ENCODE assay signal across 8 cellular contexts in genomic region chr7:109844362-109844761, GRCh38.
DNase-seq lines count a peak whose midpoint lies in the region; ATAC-seq, FAIRE-seq and TF ChIP-seq lines count a peak whose summit lies in the region.

No MANE protein-coding gene starts in this region.

- TF ChIP-seq CTCF in A549 (IDR thresholded peaks at IDR 0.05), result peak; percentile 71
- peak; percentile 11 for TF ChIP-seq CTCF in GM13976 (IDR thresholded peaks at IDR 0.05; ENCODE audit: borderline replicate concordance, control extremely low read depth, extremely low read depth, insufficient read depth, missing control alignments)
- TF ChIP-seq CTCF in OCI-LY7 (conservative IDR thresholded peaks at IDR 0.05; ENCODE audit: low read length), result peak; percentile 69
- peak; percentile 33 for TF ChIP-seq CTCF in fibroblast of pulmonary artery (IDR thresholded peaks at IDR 0.05; ENCODE audit: low read length, missing control alignments)

- POLR2A ChIA-PET in A549 (lab: Yijun Ruan, JAX), result no interaction called here
- POLR2A ChIA-PET in OCI-LY7 (lab: Charles Lee), result no interaction called here

- CTCF ChIA-PET in A549 (lab: Yijun Ruan, JAX), result interaction anchor here (0.8 to 1.5 kb wide), 4 partner anchors 8 to 1344 kb away, joined by 3 to 4 read pairs (median 3); no protein-coding TSS in a partner anchor
- CTCF ChIA-PET in OCI-LY7 (lab: Charles Lee; ENCODE audit: unreplicated experiment), result no interaction called here

- in situ Hi-C loops in GM13976 (cut with MboI; ENCODE audit: low sequenced_read_pairs, unreplicated experiment), result no loop called here

- ATAC-seq in A549 (no peak), HG03439 (IDR thresholded peaks at IDR 0.05; ENCODE audit: unreplicated experiment) (no peak), GM21717 (IDR thresholded peaks at IDR 0.05; ENCODE audit: unreplicated experiment) (no peak)

- TF ChIP-seq POLR2A in A549 (IDR thresholded peaks at IDR 0.05; ENCODE audit: low read length), result no peak

- no peak for FAIRE-seq in A549 (lab: Jason Lieb, UNC)

- no peaks in the 10 kb centered on the region for H4K20me1 ChIP-seq in OCI-LY7 (ENCODE audit: insufficient read depth, low read length)

- H2AFZ ChIP-seq in OCI-LY7 (ENCODE audit: low read length), result no peak overlapping the region

- TF ChIP-seq RAD21 in A549 (conservative IDR thresholded peaks at IDR 0.05 in 1 of 2, IDR thresholded peaks at IDR 0.05 in 1 of 2), result peak; percentile 76 to 77

- H3K9me2 ChIP-seq in OCI-LY7 (ENCODE audit: insufficient read depth, low read length), result no peaks in the 10 kb centered on the region

- peaks cover 7% of the 10 kb centered on the region; the same call in 2 of the 3 replicates for H3K4me1 ChIP-seq in A549
- H3K4me1 ChIP-seq in OCI-LY7 (ENCODE audit: insufficient read depth, low read length, poor library complexity, severe bottlenecking), result no peaks in the 10 kb centered on the region

- intact Hi-C loops in OCI-LY7 (cut with micrococcal nuclease; ENCODE audit: unreplicated experiment), result no loop called here

- DNase-seq in A549 (ENCODE audit: low read depth in 1 of 2, low spot score in 1 of 2), result peak; percentile 15 to 42
- no peak for DNase-seq in GM13976 (ENCODE audit: low spot score)
- DNase-seq in OCI-LY7 (ENCODE audit: low spot score), result no peak
- peak; percentile 6 for DNase-seq in fibroblast of pulmonary artery (ENCODE audit: low read depth)
- DNase-seq in NCI-H774 (lab: John Stamatoyannopoulos, UW), result no peak
- DNase-seq in stimulated activated CD4-positive, alpha-beta T cell treated with anti-CD3 and anti-CD28 coated beads, Interleukin-4, amount 100 ng/mL, for 4 hours, result no peak

- no peak overlapping the region for H3K4me3 ChIP-seq in A549
- H3K4me3 ChIP-seq in OCI-LY7 (ENCODE audit: low read depth, low read length, poor library complexity, severe bottlenecking), result no peak overlapping the region
- H3K4me3 ChIP-seq in fibroblast of pulmonary artery (replicated peaks; ENCODE audit: low read depth, low read length), result no peak overlapping the region

- H3K9me3 ChIP-seq in A549, result no peaks in the 10 kb centered on the region
- no peaks in the 10 kb centered on the region for H3K9me3 ChIP-seq in OCI-LY7 (ENCODE audit: low read length)

- no peaks in the 10 kb centered on the region for H3K36me3 ChIP-seq in OCI-LY7 (ENCODE audit: insufficient read depth, low read length)

- H3K4me2 ChIP-seq in A549, result no peak overlapping the region
- H3K4me2 ChIP-seq in OCI-LY7 (ENCODE audit: low read length), result no peak overlapping the region

- H3K27ac ChIP-seq in A549 (no peak overlapping the region), OCI-LY7 (ENCODE audit: low read depth, low read length, poor library complexity, severe bottlenecking) (no peak overlapping the region)

- no peaks in the 10 kb centered on the region for H3K79me2 ChIP-seq in OCI-LY7 (ENCODE audit: insufficient read depth, low read depth, low read length)

- no peak for TF ChIP-seq EP300 in A549 (IDR thresholded peaks at IDR 0.05)

- BruUV-seq in OCI-LY7 (replicated peaks; lab: Mats Ljungman, UMichigan), result no TSS peak

TF ChIP-seq in A549, 52 proteins besides CTCF, POLR2A, EP300 and RAD21:
- peak; percentile 80 for TF ChIP-seq SMC3 (IDR thresholded peaks at IDR 0.05)
- TF ChIP-seq ELK1 (IDR thresholded peaks at IDR 0.05; ENCODE audit: low read depth, low read length), result no peak
- no peak for TF ChIP-seq SREBF2 (IDR thresholded peaks at IDR 0.05)

Comparison
In these comparisons a context has a peak if more than half of its experiments do, and no peak if none do; other contexts are left out.
1. DNase-seq: peak in A549 (2 of 2) and fibroblast of pulmonary artery (single experiment); none in GM13976 (single experiment), OCI-LY7 (single experiment), NCI-H774 (single experiment) and stimulated activated CD4-positive, alpha-beta T cell treated with anti-CD3 and anti-CD28 coated beads, Interleukin-4, amount 100 ng/mL, for 4 hours (0 of 2).
2. CTCF ChIP-seq: peak in every context shown above with its lines; median percentile 71 in A549; 69 in OCI-LY7; 33 in fibroblast of pulmonary artery; 11 in GM13976.